Comparison of ENCODE assay signal across 11 cellular contexts in genomic region chr12:89980236-89980635, GRCh38.
DNase-seq lines count a peak whose midpoint lies in the region; TF ChIP-seq lines count a peak whose summit lies in the region.
"Had no signal": no experiment of that assay in that cellular context is flagged by ENCODE, and none has a peak within 500 bp of the region (broad histone marks: within the 10 kb centered on the region; RNA-seq: fewer than 3 reads in every experiment).

No MANE protein-coding gene starts in this region.

- H3K9me3 Mint-ChIP-seq in nephron: no peaks in the 10 kb centered on the region

- H3K36me3 ChIP-seq in PC-9 (ENCODE audit: low read depth) (no peaks in the 10 kb centered on the region), OCI-LY7 (ENCODE audit: insufficient read depth, low read length) (no peaks in the 10 kb centered on the region)

- no peaks in the 10 kb centered on the region for H3K4me1 ChIP-seq in PC-9 (replicated peaks; ENCODE audit: insufficient read depth)
- no peaks in the 10 kb centered on the region for H3K4me1 ChIP-seq in OCI-LY7 (ENCODE audit: insufficient read depth, low read length, poor library complexity, severe bottlenecking)
- H3K4me1 ChIP-seq: testis had no signal

- H3K4me1 Mint-ChIP-seq in nephron: peaks cover 40% of the 10 kb centered on the region

- intact Hi-C loops in PC-9 (cut with micrococcal nuclease; ENCODE audit: unreplicated experiment): no loop called here
- intact Hi-C loops in OCI-LY7 (cut with micrococcal nuclease; ENCODE audit: unreplicated experiment): no loop called here

- H3K4me3 ChIP-seq in PC-9: no peak overlapping the region
- H3K4me3 ChIP-seq in OCI-LY7 (ENCODE audit: low read depth, low read length, poor library complexity, severe bottlenecking): no peak overlapping the region
- H3K4me3 ChIP-seq: testis had no signal

- no peaks in the 10 kb centered on the region for H3K36me3 Mint-ChIP-seq in nephron (ENCODE audit: low read depth)

- H3K4me3 Mint-ChIP-seq in nephron: no peak overlapping the region

- H3K4me2 ChIP-seq in PC-9: no peak overlapping the region
- H3K4me2 ChIP-seq in OCI-LY7 (ENCODE audit: low read length): no peak overlapping the region

- H4K20me1 ChIP-seq in PC-9 (ENCODE audit: insufficient read depth) (no peaks in the 10 kb centered on the region), OCI-LY7 (ENCODE audit: insufficient read depth, low read length) (no peaks in the 10 kb centered on the region)

- no peaks in the 10 kb centered on the region for H3F3A ChIP-seq in PC-9 (ENCODE audit: insufficient read depth, low read depth)

- TF ChIP-seq CTCF in nephron (IDR thresholded peaks at IDR 0.05; ENCODE audit: unreplicated experiment in 3 of 3) (no peak), PC-9 (conservative IDR thresholded peaks at IDR 0.05) (no peak), OCI-LY7 (conservative IDR thresholded peaks at IDR 0.05; ENCODE audit: low read length) (no peak)

- POLR2A ChIA-PET in PC-9 (lab: Charles Lee; ENCODE audit: unreplicated experiment) (interaction anchor here (0.6 kb wide), 1 partner anchor 322 kb away, joined by 5 read pairs; no protein-coding TSS in a partner anchor), OCI-LY7 (lab: Charles Lee) (interaction anchor here (0.5 to 1.3 kb wide), 6 partner anchors 10 to 142 kb away, joined by 3 to 6 read pairs (median 3); no protein-coding TSS in a partner anchor)

- no peaks in the 10 kb centered on the region for H3K27me3 Mint-ChIP-seq in nephron (ENCODE audit: low read depth)

- H3K27ac ChIP-seq in epithelial cell of prostate: peak overlapping the region; percentile 36
- no peak overlapping the region for H3K27ac ChIP-seq in PC-9
- H3K27ac ChIP-seq in OCI-LY7 (ENCODE audit: low read depth, low read length, poor library complexity, severe bottlenecking): no peak overlapping the region
- H3K27ac ChIP-seq: testis had no signal

- peak overlapping the region; percentile 77 to 79 (median 78) for H3K27ac Mint-ChIP-seq in nephron

- no peaks in the 10 kb centered on the region for H3K27me3 ChIP-seq in PC-9 (ENCODE audit: insufficient read depth, low read depth)
- H3K27me3 ChIP-seq: testis had no signal

- no TSS peak for BruUV-seq in PC-9 (replicated peaks; lab: Mats Ljungman, UMichigan)
- no TSS peak for BruUV-seq in OCI-LY7 (replicated peaks; lab: Mats Ljungman, UMichigan)

- no peaks in the 10 kb centered on the region for H3K79me2 ChIP-seq in PC-9 (ENCODE audit: low read depth)
- H3K79me2 ChIP-seq in OCI-LY7 (ENCODE audit: insufficient read depth, low read depth, low read length): no peaks in the 10 kb centered on the region

- CTCF ChIA-PET in PC-9 (lab: Charles Lee) (no interaction called here), OCI-LY7 (lab: Charles Lee; ENCODE audit: unreplicated experiment) (no interaction called here)

- no peaks in the 10 kb centered on the region for H3K9me3 ChIP-seq in PC-9 (ENCODE audit: insufficient read depth, low read depth)
- no peaks in the 10 kb centered on the region for H3K9me3 ChIP-seq in OCI-LY7 (ENCODE audit: low read length)
- H3K9me3 ChIP-seq: testis had no signal

- DNase-seq in ELF-1 (ENCODE audit: low read depth, low spot score): peak; percentile 12
- peak; percentile 43 for DNase-seq in NOMO-1 treated with DMSO at 0.1 percent for 48 hours (lab: John Stamatoyannopoulos, UW; ENCODE audit: unreplicated experiment)
- DNase-seq in epithelial cell of prostate (ENCODE audit: low read depth, low spot score): no peak
- no peak for DNase-seq in NCI-H774 (lab: John Stamatoyannopoulos, UW)
- no peak for DNase-seq in PC-9
- DNase-seq in OCI-LY7 (ENCODE audit: low spot score): no peak
- no peak for DNase-seq in DMS53 (lab: John Stamatoyannopoulos, UW)
- DNase-seq: COR-L47, NCI-H526 treated with DMSO at 0.1 percent for 48 hours, testis had no signal

- H3K9me2 ChIP-seq in PC-9 (ENCODE audit: insufficient read depth): no peaks in the 10 kb centered on the region
- no peaks in the 10 kb centered on the region for H3K9me2 ChIP-seq in OCI-LY7 (ENCODE audit: insufficient read depth, low read length)

- H2AFZ ChIP-seq in PC-9 (no peak overlapping the region), OCI-LY7 (ENCODE audit: low read length) (no peak overlapping the region)

Comparison
In these comparisons a context has a peak if more than half of its experiments do, and no peak if none do; other contexts are left out.
1. DNase-seq: peak in ELF-1 (single experiment) and NOMO-1 treated with DMSO at 0.1 percent for 48 hours (single experiment); none in epithelial cell of prostate (single experiment), NCI-H774 (single experiment), PC-9 (0 of 2), OCI-LY7 (single experiment) and DMS53 (single experiment).